In genomic region chr3:121562148-121562547, GRCh38 we compare ENCODE assay signal across 18 cellular contexts. TPM values are rescaled to one million over a fixed set of nuclear protein-coding genes. Genes with fewer than 3 reads are reported as not detected.
A peak's percentile ranks its signal among the peaks of the same experiment; 100 is the strongest.
DNase-seq lines count a peak whose midpoint lies in the region; ATAC-seq and TF ChIP-seq lines count a peak whose summit lies in the region.
"Had no signal": no experiment of that assay in that cellular context is flagged by ENCODE, and none has a peak within 500 bp of the region (broad histone marks: within the 10 kb centered on the region; RNA-seq: fewer than 3 reads in every experiment).

No MANE protein-coding gene starts in this region.

- DNase-seq in WTC11 (ENCODE audit: low spot score) (no peak), neuronal stem cell (ENCODE audit: low spot score) (no peak), activated gamma-delta T cell treated with Interleukin-2 at 50 U/mL for 16 hours (no peak), NCI-H2107 (lab: John Stamatoyannopoulos, UW) (no peak), RPMI8226 (no peak), hippocampal formation (lab: John Stamatoyannopoulos, UW) (no peak)
- DNase-seq: 8988T; AML-193; Caco-2; CD8-positive, alpha-beta memory T cell; DND-41; GF-D8; GM23248 had no signal

- H3K4me2 ChIP-seq in neuronal stem cell (ENCODE audit: insufficient read depth, low read length, poor library complexity, severe bottlenecking): no peak overlapping the region
- H3K4me2 ChIP-seq: BLaER1 had no signal

- no peak overlapping the region for H3K23ac ChIP-seq in neuronal stem cell (ENCODE audit: low read depth, low read length, poor library complexity)

- H3K4me3 ChIP-seq in gastroesophageal sphincter (no peak overlapping the region), neuronal stem cell (ENCODE audit: low read length in 2 of 2) (no peak overlapping the region)
- H3K4me3 ChIP-seq: BLaER1, GM23248, HAP-1 had no signal

- no peak for TF ChIP-seq CTCF in 22Rv1 (IDR thresholded peaks at IDR 0.05)
- no peak for TF ChIP-seq CTCF in WTC11 (IDR thresholded peaks at IDR 0.05)
- TF ChIP-seq CTCF in gastroesophageal sphincter (IDR thresholded peaks at IDR 0.05): no peak

- no peak overlapping the region for H2BK120ac ChIP-seq in neuronal stem cell (ENCODE audit: low read depth, low read length)

- H4K8ac ChIP-seq in neuronal stem cell (ENCODE audit: low read depth, low read length): no peak overlapping the region

- CTCF ChIA-PET in WTC11 (lab: Charles Lee): interaction anchor here (0.8 to 1.8 kb wide), 3 partner anchors 9 to 31 kb away, joined by 3 to 6 read pairs (median 6); partner anchors contain the start of genes FBXO40 and POLQ

- ATAC-seq in WTC11: peak; percentile 74
- no peak for ATAC-seq in gastroesophageal sphincter

- POLR2A ChIA-PET in WTC11 (lab: Charles Lee): no interaction called here

- no peak overlapping the region for H4K91ac ChIP-seq in neuronal stem cell (ENCODE audit: low read depth, low read length, poor library complexity)

- H3K36me3 Mint-ChIP-seq in WTC11: peaks cover 3% of the 10 kb centered on the region; the same call in 1 of the 2 replicates
- H3K36me3 Mint-ChIP-seq: CD8-positive, alpha-beta memory T cell had no signal

- H3K36me3 ChIP-seq in gastroesophageal sphincter: no peaks in the 10 kb centered on the region
- no peaks in the 10 kb centered on the region for H3K36me3 ChIP-seq in neuronal stem cell (replicated peaks in 1 of 2; ENCODE audit: control insufficient read depth in 2 of 2, insufficient read depth in 2 of 2, low read length in 2 of 2)
- H3K36me3 ChIP-seq: BLaER1, HAP-1 had no signal

- no peaks in the 10 kb centered on the region for H3K79me1 ChIP-seq in neuronal stem cell (ENCODE audit: low read depth, low read length)

- H2AFZ ChIP-seq in neuronal stem cell (ENCODE audit: low read length): peak overlapping the region; percentile 6
- H2AFZ ChIP-seq: GM23248 had no signal

- H3K27ac ChIP-seq in 22Rv1 (peak overlapping the region; percentile 77), gastroesophageal sphincter (peak overlapping the region in 3 of 4 donors; percentile 4 to 61 (median 51)), neuronal stem cell (replicated peaks; ENCODE audit: low read length) (no peak overlapping the region)
- H3K27ac ChIP-seq: BLaER1, GM23248 had no signal

- no peak for TF ChIP-seq POLR2A in gastroesophageal sphincter (IDR thresholded peaks at IDR 0.05)

- no peak overlapping the region for H3K4ac ChIP-seq in neuronal stem cell (ENCODE audit: low read length)

- TF ChIP-seq EP300 in gastroesophageal sphincter (IDR thresholded peaks at IDR 0.05): no peak

- no peaks in the 10 kb centered on the region for H3K27me3 ChIP-seq in gastroesophageal sphincter
- no peaks in the 10 kb centered on the region for H3K27me3 ChIP-seq in neuronal stem cell (ENCODE audit: control insufficient read depth in 3 of 3, insufficient read depth in 3 of 3, low read depth in 1 of 3, low read length in 3 of 3)
- H3K27me3 ChIP-seq: BLaER1 had no signal

- H3K4me1 Mint-ChIP-seq in WTC11: peaks cover 16% of the 10 kb centered on the region
- H3K4me1 Mint-ChIP-seq: CD8-positive, alpha-beta memory T cell had no signal

- H2AK5ac ChIP-seq in neuronal stem cell (ENCODE audit: low read depth, low read length): no peak overlapping the region

- peaks cover 3% of the 10 kb centered on the region for H3K9me3 Mint-ChIP-seq in WTC11
- H3K9me3 Mint-ChIP-seq: CD8-positive, alpha-beta memory T cell had no signal

- no peaks in the 10 kb centered on the region for H3K27me3 Mint-ChIP-seq in WTC11 (ENCODE audit: low read depth)

- no peak overlapping the region for H2BK5ac ChIP-seq in neuronal stem cell (ENCODE audit: low read length)

- no peak overlapping the region for H3K14ac ChIP-seq in neuronal stem cell (ENCODE audit: low read length)

- no peak overlapping the region for H2BK15ac ChIP-seq in neuronal stem cell (ENCODE audit: low read length)

- H3K27ac Mint-ChIP-seq in WTC11: peak overlapping the region; percentile 71

- H3K9ac ChIP-seq in neuronal stem cell (ENCODE audit: low read depth, low read length, poor library complexity): no peak overlapping the region
- H3K9ac ChIP-seq: BLaER1, GM23248 had no signal

- H3K4me3 Mint-ChIP-seq in WTC11: no peak overlapping the region
- H3K4me3 Mint-ChIP-seq: CD8-positive, alpha-beta memory T cell had no signal

- H2BK12ac ChIP-seq in neuronal stem cell (ENCODE audit: low read length): no peak overlapping the region

- H3K18ac ChIP-seq in neuronal stem cell (ENCODE audit: low read length): no peak overlapping the region

- H3K9me3 ChIP-seq in gastroesophageal sphincter: no peaks in the 10 kb centered on the region
- no peaks in the 10 kb centered on the region for H3K9me3 ChIP-seq in neuronal stem cell (replicated peaks in 1 of 2; ENCODE audit: control insufficient read depth in 2 of 2, insufficient read depth in 1 of 2, low read depth in 1 of 2, low read length in 2 of 2)
- H3K9me3 ChIP-seq: BLaER1, Caco-2, HAP-1 had no signal

- H3K4me1 ChIP-seq in gastroesophageal sphincter (no peaks in the 10 kb centered on the region), neuronal stem cell (ENCODE audit: control insufficient read depth in 2 of 2, insufficient read depth in 1 of 2, low read depth in 1 of 2, low read length in 2 of 2) (no peaks in the 10 kb centered on the region)
- H3K4me1 ChIP-seq: BLaER1, Caco-2, HAP-1 had no signal

TF ChIP-seq in WTC11, 78 proteins besides CTCF, POLR2A, EP300 and RAD21:
- TF ChIP-seq ZNF121 (CRISPR knock-in tag; IDR thresholded peaks at IDR 0.05) (no peak), TEAD1 (CRISPR knock-in tag; IDR thresholded peaks at IDR 0.05) (no peak), ZMAT4 (CRISPR knock-in tag; IDR thresholded peaks at IDR 0.05) (no peak), IRF2 (CRISPR knock-in tag; IDR thresholded peaks at IDR 0.05; ENCODE audit: borderline replicate concordance, low read depth) (no peak), NFYB (CRISPR knock-in tag; conservative IDR thresholded peaks at IDR 0.05; ENCODE audit: low read depth) (no peak), SMAD4 (CRISPR knock-in tag; IDR thresholded peaks at IDR 0.05) (no peak), ERG (CRISPR knock-in tag; IDR thresholded peaks at IDR 0.05) (no peak), ZNF219 (CRISPR knock-in tag; IDR thresholded peaks at IDR 0.05; ENCODE audit: borderline replicate concordance) (no peak), JAZF1 (CRISPR knock-in tag; IDR thresholded peaks at IDR 0.05) (no peak), TEAD4 (CRISPR knock-in tag; IDR thresholded peaks at IDR 0.05) (no peak), ZNF232 (CRISPR knock-in tag; IDR thresholded peaks at IDR 0.05) (no peak), FOXP1 (CRISPR knock-in tag; IDR thresholded peaks at IDR 0.05; ENCODE audit: borderline replicate concordance) (no peak), ZBTB21 (CRISPR knock-in tag; IDR thresholded peaks at IDR 0.05; ENCODE audit: borderline replicate concordance) (no peak)
- TF ChIP-seq, protein P1, sequence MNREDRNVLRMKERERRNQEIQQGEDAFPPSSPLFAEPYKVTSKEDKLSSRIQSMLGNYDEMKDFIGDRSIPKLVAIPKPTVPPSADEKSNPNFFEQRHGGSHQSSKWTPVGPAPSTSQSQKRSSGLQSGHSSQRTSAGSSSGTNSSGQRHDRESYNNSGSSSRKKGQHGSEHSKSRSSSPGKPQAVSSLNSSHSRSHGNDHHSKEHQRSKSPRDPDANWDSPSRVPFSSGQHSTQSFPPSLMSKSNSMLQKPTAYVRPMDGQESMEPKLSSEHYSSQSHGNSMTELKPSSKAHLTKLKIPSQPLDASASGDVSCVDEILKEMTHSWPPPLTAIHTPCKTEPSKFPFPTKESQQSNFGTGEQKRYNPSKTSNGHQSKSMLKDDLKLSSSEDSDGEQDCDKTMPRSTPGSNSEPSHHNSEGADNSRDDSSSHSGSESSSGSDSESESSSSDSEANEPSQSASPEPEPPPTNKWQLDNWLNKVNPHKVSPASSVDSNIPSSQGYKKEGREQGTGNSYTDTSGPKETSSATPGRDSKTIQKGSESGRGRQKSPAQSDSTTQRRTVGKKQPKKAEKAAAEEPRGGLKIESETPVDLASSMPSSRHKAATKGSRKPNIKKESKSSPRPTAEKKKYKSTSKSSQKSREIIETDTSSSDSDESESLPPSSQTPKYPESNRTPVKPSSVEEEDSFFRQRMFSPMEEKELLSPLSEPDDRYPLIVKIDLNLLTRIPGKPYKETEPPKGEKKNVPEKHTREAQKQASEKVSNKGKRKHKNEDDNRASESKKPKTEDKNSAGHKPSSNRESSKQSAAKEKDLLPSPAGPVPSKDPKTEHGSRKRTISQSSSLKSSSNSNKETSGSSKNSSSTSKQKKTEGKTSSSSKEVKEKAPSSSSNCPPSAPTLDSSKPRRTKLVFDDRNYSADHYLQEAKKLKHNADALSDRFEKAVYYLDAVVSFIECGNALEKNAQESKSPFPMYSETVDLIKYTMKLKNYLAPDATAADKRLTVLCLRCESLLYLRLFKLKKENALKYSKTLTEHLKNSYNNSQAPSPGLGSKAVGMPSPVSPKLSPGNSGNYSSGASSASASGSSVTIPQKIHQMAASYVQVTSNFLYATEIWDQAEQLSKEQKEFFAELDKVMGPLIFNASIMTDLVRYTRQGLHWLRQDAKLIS (CRISPR knock-in tag; IDR thresholded peaks at IDR 0.05; ENCODE audit: borderline replicate concordance): no peak

RNA-seq across cellular contexts. Expression of gene ARGFX, which starts 5.6 kb away (rescaled TPM):
- total RNA-seq in WTC11 (2021) (not detected in 3 replicates), gastroesophageal sphincter (not detected)
- polyA plus RNA-seq in neuronal stem cell (2013, experiment 1 of 2): not detected
- not detected for polyA plus RNA-seq in neuronal stem cell (2013, experiment 2 of 2)
- total RNA-seq: Caco-2; CD8-positive, alpha-beta memory T cell; GM23248; HT-29 had no signal
- polyA plus RNA-seq: CD8-positive, alpha-beta memory T cell; GM23248 had no signal

RNA-seq across cellular contexts. Expression of gene POLQ, which starts 16.4 kb away (rescaled TPM):
- 14.9 to 16.8 TPM (median 16.2 TPM) in 3 replicates for total RNA-seq in WTC11 (2021)
- under 1 TPM; 0.13 to 0.25 (median 0.15) TPM for total RNA-seq in gastroesophageal sphincter
- polyA plus RNA-seq in neuronal stem cell (2013, experiment 1 of 2): 4.3 TPM
- 4.4 TPM for polyA plus RNA-seq in neuronal stem cell (2013, experiment 2 of 2)

RNA-seq across cellular contexts. Expression of gene FBXO40, which starts 31.0 kb away (rescaled TPM):
- total RNA-seq in WTC11 (2021) (0.04 to 0.09 TPM (median 0.07 TPM) in 3 replicates), gastroesophageal sphincter (under 1 TPM in 2 of 4 donors, not detected in 2; 0.08 to 0.16 TPM)
- not detected for polyA plus RNA-seq in neuronal stem cell (2013, experiment 1 of 2)
- not detected for polyA plus RNA-seq in neuronal stem cell (2013, experiment 2 of 2)
- total RNA-seq: Caco-2; CD8-positive, alpha-beta memory T cell; GM23248; HT-29 had no signal
- polyA plus RNA-seq: CD8-positive, alpha-beta memory T cell; GM23248 had no signal

Comparison
In these comparisons a context has a peak if more than half of its experiments do, and no peak if none do; other contexts are left out.
1. RNA of gene POLQ, which starts 16.4 kb away (total RNA-seq): 14.9 to 16.8 TPM in WTC11; 0.13 to 0.25 TPM in gastroesophageal sphincter; every median in the first group is over 10 times any median in the second.